10 cellular contexts compared by ENCODE assay signal in genomic region chr2:120596990-120597594, GRCh38.
A peak's percentile ranks its signal among the peaks of the same experiment; 100 is the strongest.
DNase-seq lines count a peak whose midpoint lies in the region; ATAC-seq and TF ChIP-seq lines count a peak whose summit lies in the region.
"Had no signal": no experiment of that assay in that cellular context is flagged by ENCODE, and none has a peak within 500 bp of the region (broad histone marks: within the 10 kb centered on the region; RNA-seq: fewer than 3 reads in every experiment).

No MANE protein-coding gene starts in this region.

- H3K4me3 ChIP-seq in BJ (ENCODE audit: low read depth, low read length) (no peak overlapping the region), foreskin fibroblast (ENCODE audit: low read depth in 1 of 2, low read length in 2 of 2) (no peak overlapping the region)

- ATAC-seq in HG03565 (IDR thresholded peaks at IDR 0.05; ENCODE audit: unreplicated experiment) (no peak), HG03342 (IDR thresholded peaks at IDR 0.05; ENCODE audit: unreplicated experiment) (no peak)
- no peak for ATAC-seq in stimulated activated naive B cell treated with anti-CD40 and anti-IgM and Interleukin-4, amounts not matched to agents 10 μg/mL and 1 μg/mL and 100 μg/mL, for 72 hours (replicated peaks)

- no peaks in the 10 kb centered on the region for H3K4me1 Mint-ChIP-seq in stimulated activated naive B cell treated with anti-CD40 and anti-IgM and Interleukin-4, amounts not matched to agents 10 μg/mL and 1 μg/mL and 100 μg/mL, for 72 hours
- H3K4me1 Mint-ChIP-seq: activated naive CD4-positive, alpha-beta T cell treated with anti-CD3 and anti-CD28 coated beads, Interleukin-2, amount 50 U/mL, for 24 hours had no signal

- peaks cover 2% of the 10 kb centered on the region in 2 donors for H3K27me3 Mint-ChIP-seq in stimulated activated naive B cell treated with anti-CD40 and anti-IgM and Interleukin-4, amounts not matched to agents 10 μg/mL and 1 μg/mL and 100 μg/mL, for 72 hours

- H3K27me3 ChIP-seq in BJ (ENCODE audit: control insufficient read depth, insufficient read depth, low read length), result no peaks in the 10 kb centered on the region

- H3K4me3 Mint-ChIP-seq in stimulated activated naive B cell treated with anti-CD40 and anti-IgM and Interleukin-4, amounts not matched to agents 10 μg/mL and 1 μg/mL and 100 μg/mL, for 72 hours, result no peak overlapping the region
- H3K4me3 Mint-ChIP-seq: activated naive CD4-positive, alpha-beta T cell treated with anti-CD3 and anti-CD28 coated beads, Interleukin-2, amount 50 U/mL, for 24 hours had no signal

- H3K27ac Mint-ChIP-seq in stimulated activated naive B cell treated with anti-CD40 and anti-IgM and Interleukin-4, amounts not matched to agents 10 μg/mL and 1 μg/mL and 100 μg/mL, for 72 hours, result no peak overlapping the region
- H3K27ac Mint-ChIP-seq: activated naive CD4-positive, alpha-beta T cell treated with anti-CD3 and anti-CD28 coated beads, Interleukin-2, amount 50 U/mL, for 24 hours had no signal

- no peaks in the 10 kb centered on the region for H3K36me3 ChIP-seq in BJ (ENCODE audit: control insufficient read depth, insufficient read depth, low read length)

- TF ChIP-seq CTCF in BJ (IDR thresholded peaks at IDR 0.05; ENCODE audit: insufficient read depth, low read depth, low read length) (no peak), foreskin fibroblast (IDR thresholded peaks at IDR 0.05; ENCODE audit: low read depth, low read length) (no peak)

- POLR2A ChIA-PET in BJ (lab: Charles Lee), result interaction anchor here (0.9 to 1.8 kb wide), 2 partner anchors 10 to 17 kb away, joined by 8 to 10 read pairs; no protein-coding TSS in a partner anchor

- DNase-seq in BJ (ENCODE audit: low read depth) (peak; percentile 77), SKM-1 treated with dmso at 0.1 percent for 144 hours (lab: John Stamatoyannopoulos, UW; ENCODE audit: unreplicated experiment) (peak; percentile 93), foreskin fibroblast (peak; percentile 89 to 92), pons (ENCODE audit: low spot score) (peak; percentile 90), NCI-H146 treated with DMSO at 0.1 percent for 48 hours (lab: John Stamatoyannopoulos, UW; ENCODE audit: unreplicated experiment) (no peak)
- DNase-seq in stimulated activated naive B cell treated with anti-CD40 and anti-IgM and Interleukin-4, amounts not matched to agents 10 μg/mL and 1 μg/mL and 100 μg/mL, for 72 hours, result no peak
- DNase-seq: NCI-H1092 treated with DMSO at 0.1 percent for 48 hours had no signal

- H3K9me3 Mint-ChIP-seq in stimulated activated naive B cell treated with anti-CD40 and anti-IgM and Interleukin-4, amounts not matched to agents 10 μg/mL and 1 μg/mL and 100 μg/mL, for 72 hours, result no peaks in the 10 kb centered on the region
- H3K9me3 Mint-ChIP-seq: activated naive CD4-positive, alpha-beta T cell treated with anti-CD3 and anti-CD28 coated beads, Interleukin-2, amount 50 U/mL, for 24 hours had no signal

- CTCF ChIA-PET in BJ (lab: Yijun Ruan, JAX), result interaction anchor here (1.0 to 2.6 kb wide), 7 partner anchors 9 to 161 kb away, joined by 3 to 9 read pairs (median 4); no protein-coding TSS in a partner anchor

- no peaks in the 10 kb centered on the region for H3K36me3 Mint-ChIP-seq in stimulated activated naive B cell treated with anti-CD40 and anti-IgM and Interleukin-4, amounts not matched to agents 10 μg/mL and 1 μg/mL and 100 μg/mL, for 72 hours
- H3K36me3 Mint-ChIP-seq: activated naive CD4-positive, alpha-beta T cell treated with anti-CD3 and anti-CD28 coated beads, Interleukin-2, amount 50 U/mL, for 24 hours had no signal

Comparison
In these comparisons a context has a peak if more than half of its experiments do, and no peak if none do; other contexts are left out.
1. DNase-seq: peak in BJ (single experiment), SKM-1 treated with dmso at 0.1 percent for 144 hours (single experiment), foreskin fibroblast (2 of 2) and pons (single experiment); none in stimulated activated naive B cell treated with anti-CD40 and anti-IgM and Interleukin-4, amounts not matched to agents 10 μg/mL and 1 μg/mL and 100 μg/mL, for 72 hours (single experiment) and NCI-H146 treated with DMSO at 0.1 percent for 48 hours (single experiment).